Comparison of ENCODE assay signal across 8 cellular contexts in genomic region chr2:231670892-231671616, GRCh38. TPM values are rescaled to one million over a fixed set of nuclear protein-coding genes. Genes with fewer than 3 reads are reported as not detected.
DNase-seq lines count a peak whose midpoint lies in the region; ATAC-seq and TF ChIP-seq lines count a peak whose summit lies in the region.

No MANE protein-coding gene starts in this region.

- peaks cover 13 to 37% of the 10 kb centered on the region in 2 donors for H3K4me1 ChIP-seq in muscle layer of duodenum (ENCODE audit: control insufficient read depth in 1 of 2, insufficient read depth in 2 of 2, low read length in 2 of 2)

- intact Hi-C loops in CD4-positive, alpha-beta T cell (cut with DNase I, micrococcal nuclease), result loop anchor here in 1 of 2 experiments (10.0 kb wide), 1 partner anchor 644 kb away; no protein-coding TSS in a partner anchor

- H3K4me3 ChIP-seq in astrocyte of the spinal cord (ENCODE audit: low read depth, low read length), result no peak overlapping the region
- no peak overlapping the region for H3K4me3 ChIP-seq in muscle layer of duodenum (ENCODE audit: low read depth in 1 of 2, low read length in 2 of 2)
- no peak overlapping the region for H3K4me3 ChIP-seq in coronary artery

- CTCF ChIA-PET in CD4-positive, alpha-beta T cell (lab: Charles Lee), result no interaction called here

- H3K4me3 Mint-ChIP-seq in CD4-positive, alpha-beta T cell, result no peak overlapping the region

- peak overlapping the region; percentile 67 for H3K27ac ChIP-seq in muscle layer of duodenum (ENCODE audit: low read length)
- peak overlapping the region in 1 of 2 donors; percentile 85 for H3K27ac ChIP-seq in coronary artery
- H3K27ac ChIP-seq in CD4-positive, alpha-beta T cell (ENCODE audit: low read depth, low read length), result no peak overlapping the region

- peak; percentile 26 for DNase-seq in NOMO-1 treated with DMSO at 0.1 percent for 48 hours (lab: John Stamatoyannopoulos, UW; ENCODE audit: unreplicated experiment)
- DNase-seq in NOMO-1 treated with dmso at 0.1 percent for 144 hours (lab: John Stamatoyannopoulos, UW; ENCODE audit: unreplicated experiment), result no peak
- DNase-seq in astrocyte of the spinal cord (ENCODE audit: low read depth, low spot score), result no peak
- DNase-seq in dedifferentiated amniotic fluid mesenchymal stem cell (ENCODE audit: extremely low spot score), result no peak
- no peak for DNase-seq in coronary artery (ENCODE audit: low spot score)
- DNase-seq in CD4-positive, alpha-beta T cell, result no peak

- no peaks in the 10 kb centered on the region for H3K36me3 ChIP-seq in muscle layer of duodenum (ENCODE audit: control insufficient read depth in 1 of 2, insufficient read depth in 2 of 2, low read length in 2 of 2)

- POLR2A ChIA-PET in CD4-positive, alpha-beta T cell (lab: Charles Lee), result interaction anchor here (1.0 to 3.2 kb wide), 2 partner anchors 37 to 69 kb away, joined by 4 to 19 read pairs; partner anchors contain the start of gene PTMA

- no peaks in the 10 kb centered on the region for H3K9me3 Mint-ChIP-seq in CD4-positive, alpha-beta T cell

- no peaks in the 10 kb centered on the region for H3K4me1 Mint-ChIP-seq in CD4-positive, alpha-beta T cell (ENCODE audit: low read depth)

- TF ChIP-seq CTCF in astrocyte of the spinal cord (IDR thresholded peaks at IDR 0.05; ENCODE audit: low read depth, low read length), result peak; percentile 33
- TF ChIP-seq CTCF in coronary artery (IDR thresholded peaks at IDR 0.05), result no peak
- TF ChIP-seq CTCF in CD4-positive, alpha-beta T cell (IDR thresholded peaks at IDR 0.05), result no peak

- in situ Hi-C loops in astrocyte of the spinal cord (cut with HindIII; ENCODE audit: low sequenced_read_pairs), result no loop called here

- no peaks in the 10 kb centered on the region for H3K9me3 ChIP-seq in muscle layer of duodenum (ENCODE audit: control insufficient read depth in 1 of 2, low read length in 2 of 2)
- H3K9me3 ChIP-seq in CD4-positive, alpha-beta T cell (ENCODE audit: control insufficient read depth, low read length), result no peaks in the 10 kb centered on the region

- H3K27ac Mint-ChIP-seq in CD4-positive, alpha-beta T cell, result no peak overlapping the region

- H3K36me3 Mint-ChIP-seq in CD4-positive, alpha-beta T cell (ENCODE audit: low read depth), result no peaks in the 10 kb centered on the region

- ATAC-seq in HG03280 (IDR thresholded peaks at IDR 0.05; ENCODE audit: unreplicated experiment), result peak; percentile 3
- no peak for ATAC-seq in CD4-positive, alpha-beta T cell (ENCODE audit: poor library complexity)

- H3K27me3 Mint-ChIP-seq in CD4-positive, alpha-beta T cell, result no peaks in the 10 kb centered on the region

- no peaks in the 10 kb centered on the region for H3K27me3 ChIP-seq in muscle layer of duodenum (ENCODE audit: low read depth, low read length)
- H3K27me3 ChIP-seq in CD4-positive, alpha-beta T cell (ENCODE audit: control insufficient read depth, insufficient read depth, low read length), result no peaks in the 10 kb centered on the region

RNA-seq across cellular contexts. Expression of gene PTMA, which starts 37.3 kb away (rescaled TPM):
- total RNA-seq in CD4-positive, alpha-beta T cell, result 1,000 to 10,000 TPM; 1,546 to 1,586 TPM
